15 cellular contexts compared by ENCODE assay signal in genomic region chr4:8631896-8632295, GRCh38. TPM values are rescaled to one million over a fixed set of nuclear protein-coding genes. Genes with fewer than 3 reads are reported as not detected.
"Had no signal": no experiment of that assay in that cellular context is flagged by ENCODE, and none has a peak within 500 bp of the region (broad histone marks: within the 10 kb centered on the region; RNA-seq: fewer than 3 reads in every experiment).

No MANE protein-coding gene starts in this region.

RNA-seq across cellular contexts. Expression of gene CPZ, which starts 39.3 kb away (rescaled TPM):
- total RNA-seq: lung microvascular endothelial cell, neural crest cell, pulmonary artery endothelial cell had no signal
- polyA plus RNA-seq: immature natural killer cell had no signal

RNA-seq across cellular contexts. Expression of gene GPR78, which starts 51.7 kb away (rescaled TPM):
- total RNA-seq: kidney epithelial cell, lower leg skin, lung microvascular endothelial cell, mesenteric fat pad, neural crest cell, pancreas, pulmonary artery endothelial cell, renal cortical epithelial cell, right atrium auricular region, subcutaneous adipose tissue, suprapubic skin, thoracic aorta had no signal
- polyA plus RNA-seq: heart left ventricle, immature natural killer cell, small intestine had no signal
